ENCODE assay signal across 15 cellular contexts in genomic region chr21:25567472-25567871, GRCh38. TPM values are rescaled to one million over a fixed set of nuclear protein-coding genes. Genes with fewer than 3 reads are reported as not detected.
DNase-seq lines count a peak whose midpoint lies in the region; ATAC-seq and TF ChIP-seq lines count a peak whose summit lies in the region.
"Had no signal": no experiment of that assay in that cellular context is flagged by ENCODE, and none has a peak within 500 bp of the region (broad histone marks: within the 10 kb centered on the region; RNA-seq: fewer than 3 reads in every experiment).

No MANE protein-coding gene starts in this region.

- CTCF ChIA-PET in CD8-positive, alpha-beta T cell (lab: Charles Lee) = interaction anchor here (0.8 to 1.0 kb wide), 2 partner anchors 40 to 72 kb away, joined by 3 read pairs; partner anchors contain the start of gene JAM2

- H3K27ac Mint-ChIP-seq in CD8-positive, alpha-beta T cell = peak overlapping the region; percentile 60
- peak overlapping the region; percentile 87 for H3K27ac Mint-ChIP-seq in memory B cell

- no peak for TF ChIP-seq CTCF in CD8-positive, alpha-beta T cell (IDR thresholded peaks at IDR 0.05)
- peak; percentile 29 for TF ChIP-seq CTCF in GM13976 (IDR thresholded peaks at IDR 0.05; ENCODE audit: borderline replicate concordance, control extremely low read depth, extremely low read depth, insufficient read depth, missing control alignments)
- TF ChIP-seq CTCF in WERI-Rb-1 (IDR thresholded peaks at IDR 0.05; ENCODE audit: low read depth, low read length) = 0 out of 2 replicates have a peak, but pooled peaks have one; percentile 20

- intact Hi-C loops in CD8-positive, alpha-beta T cell (cut with DNase I, micrococcal nuclease) = no loop called here

- no peaks in the 10 kb centered on the region for H3K36me3 ChIP-seq in CD8-positive, alpha-beta T cell (ENCODE audit: insufficient read depth, low read length)
- no peaks in the 10 kb centered on the region; the same call in 1 of the 2 replicates for H3K36me3 ChIP-seq in WERI-Rb-1

- no peak overlapping the region for H3K4me3 ChIP-seq in CD8-positive, alpha-beta T cell (ENCODE audit: low read depth, low read length)
- no peak overlapping the region for H3K4me3 ChIP-seq in WERI-Rb-1 (ENCODE audit: low read depth, low read length)
- H3K4me3 ChIP-seq: SJCRH30 had no signal

- H3K27me3 ChIP-seq in CD8-positive, alpha-beta T cell (ENCODE audit: insufficient read depth, low read length) = no peaks in the 10 kb centered on the region
- no peaks in the 10 kb centered on the region for H3K27me3 ChIP-seq in WERI-Rb-1 (ENCODE audit: insufficient read depth, low read depth, severe bottlenecking)
- H3K27me3 ChIP-seq: SJCRH30 had no signal

- no peaks in the 10 kb centered on the region for H3K36me3 Mint-ChIP-seq in CD8-positive, alpha-beta T cell
- peaks cover 1% of the 10 kb centered on the region for H3K36me3 Mint-ChIP-seq in memory B cell

- H3K9me3 Mint-ChIP-seq in CD8-positive, alpha-beta T cell = no peaks in the 10 kb centered on the region
- no peaks in the 10 kb centered on the region for H3K9me3 Mint-ChIP-seq in memory B cell
- H3K9me3 Mint-ChIP-seq: immature natural killer cell had no signal

- no peak overlapping the region for H3K4me3 Mint-ChIP-seq in CD8-positive, alpha-beta T cell
- peak overlapping the region; percentile 61 for H3K4me3 Mint-ChIP-seq in memory B cell

- DNase-seq in CD8-positive, alpha-beta T cell = no peak
- DNase-seq in GM13976 (ENCODE audit: low spot score) (no peak), WERI-Rb-1 (no peak), memory B cell (ENCODE audit: low spot score in 2 of 2) (no peak), inferior parietal cortex (ENCODE audit: extremely low spot score) (no peak)
- no peak for DNase-seq in NK-92 treated with Interleukin-12 subunit alpha and Interleukin-12 subunit beta, amount 100 ng/mL, for 24 hours (lab: John Stamatoyannopoulos, UW)
- DNase-seq: activated CD4-positive, CD25-positive, alpha-beta regulatory T cell; cortex of kidney; GF-D8; NCI-H187; NCI-H774; SJCRH30 had no signal

- no peak for ATAC-seq in CD8-positive, alpha-beta T cell
- ATAC-seq in memory B cell (ENCODE audit: low read depth) (peak; percentile 37), HG03432 (IDR thresholded peaks at IDR 0.05; ENCODE audit: unreplicated experiment) (no peak), GM21717 (IDR thresholded peaks at IDR 0.05; ENCODE audit: unreplicated experiment) (no peak)

- H3K9me3 ChIP-seq in CD8-positive, alpha-beta T cell (ENCODE audit: low read length) = no peaks in the 10 kb centered on the region
- no peaks in the 10 kb centered on the region for H3K9me3 ChIP-seq in WERI-Rb-1 (ENCODE audit: severe bottlenecking)
- H3K9me3 ChIP-seq: SJCRH30 had no signal

- POLR2A ChIA-PET in CD8-positive, alpha-beta T cell (lab: Charles Lee) = no interaction called here

- in situ Hi-C loops in GM13976 (cut with MboI; ENCODE audit: low sequenced_read_pairs, unreplicated experiment) = loop anchor here (10.0 kb wide), 1 partner anchor 103 kb away; no protein-coding TSS in a partner anchor

- H3K4me1 ChIP-seq in CD8-positive, alpha-beta T cell (ENCODE audit: insufficient read depth, low read length) = peaks cover 17% of the 10 kb centered on the region
- H3K4me1 ChIP-seq: SJCRH30 had no signal

- no peak overlapping the region for H3K27ac ChIP-seq in CD8-positive, alpha-beta T cell (ENCODE audit: low read depth, low read length)
- H3K27ac ChIP-seq in WERI-Rb-1 = no peak overlapping the region
- H3K27ac ChIP-seq: SJCRH30 had no signal

- no peaks in the 10 kb centered on the region for H3K27me3 Mint-ChIP-seq in CD8-positive, alpha-beta T cell (ENCODE audit: low read depth)
- H3K27me3 Mint-ChIP-seq in memory B cell = no peaks in the 10 kb centered on the region

- peaks cover 69% of the 10 kb centered on the region for H3K4me1 Mint-ChIP-seq in CD8-positive, alpha-beta T cell (ENCODE audit: low read depth)
- H3K4me1 Mint-ChIP-seq in memory B cell = peaks cover 66% of the 10 kb centered on the region

RNA-seq across cellular contexts. Expression of gene MRPL39, which starts 39.8 kb away (rescaled TPM):
- 10 to 100 TPM; 13.8 to 17.4 TPM for total RNA-seq in CD8-positive, alpha-beta T cell
